1 cellular context compared by ENCODE assay signal in the genomic region with DNA sequence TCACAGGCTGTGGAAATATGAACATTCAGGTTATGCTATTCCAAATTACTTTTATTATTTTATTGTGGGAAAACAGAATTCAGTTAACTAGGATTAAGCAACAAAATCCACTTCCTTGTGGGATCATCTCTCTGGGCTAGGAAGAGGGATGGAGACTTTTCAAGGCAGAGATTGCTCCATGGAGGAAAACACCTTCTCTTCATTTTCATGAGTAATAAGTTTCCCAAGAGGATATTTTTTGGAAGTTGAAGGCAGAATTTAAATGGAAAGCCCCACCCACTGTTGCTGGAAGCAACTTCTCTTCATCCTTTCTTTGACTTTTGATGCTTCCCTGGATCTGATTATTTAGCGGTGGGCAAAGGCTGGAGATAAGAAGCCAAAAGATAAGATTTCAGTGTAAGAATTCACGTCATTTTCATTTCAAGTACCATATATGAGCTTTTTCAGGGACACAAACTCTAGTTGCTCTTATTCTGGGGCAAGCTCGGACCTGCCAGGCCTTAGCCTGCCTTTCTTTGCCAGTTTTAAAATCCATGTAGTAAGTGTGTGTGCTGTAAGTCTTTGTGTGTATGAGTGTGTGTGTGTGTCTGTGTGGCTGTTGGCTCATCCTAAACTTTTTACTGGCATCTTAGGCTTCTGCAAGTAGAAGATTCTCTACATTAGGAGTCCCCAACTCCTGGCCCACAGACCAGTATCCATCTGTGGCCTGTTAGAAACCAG.
TF ChIP-seq lines count a peak whose summit lies in the region.

No MANE protein-coding gene starts in this region.

TF ChIP-seq in IMR-90, 13 proteins besides CTCF, POLR2A, EP300 and RAD21:
- no peak for TF ChIP-seq MAFK (IDR thresholded peaks at IDR 0.05; ENCODE audit: low read depth, low read length)
- TF ChIP-seq MAZ (IDR thresholded peaks at IDR 0.05; ENCODE audit: borderline replicate concordance, low read depth, low read length) = no peak
- no peak for TF ChIP-seq RFX5 (IDR thresholded peaks at IDR 0.05; ENCODE audit: low read depth, low read length)
- TF ChIP-seq, protein P1, sequence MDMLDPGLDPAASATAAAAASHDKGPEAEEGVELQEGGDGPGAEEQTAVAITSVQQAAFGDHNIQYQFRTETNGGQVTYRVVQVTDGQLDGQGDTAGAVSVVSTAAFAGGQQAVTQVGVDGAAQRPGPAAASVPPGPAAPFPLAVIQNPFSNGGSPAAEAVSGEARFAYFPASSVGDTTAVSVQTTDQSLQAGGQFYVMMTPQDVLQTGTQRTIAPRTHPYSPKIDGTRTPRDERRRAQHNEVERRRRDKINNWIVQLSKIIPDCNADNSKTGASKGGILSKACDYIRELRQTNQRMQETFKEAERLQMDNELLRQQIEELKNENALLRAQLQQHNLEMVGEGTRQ (IDR thresholded peaks at IDR 0.05; ENCODE audit: low read depth, low read length) = no peak
TF ChIP-seq in IMR-90: peak in this region for 0.
